In the genomic region with DNA sequence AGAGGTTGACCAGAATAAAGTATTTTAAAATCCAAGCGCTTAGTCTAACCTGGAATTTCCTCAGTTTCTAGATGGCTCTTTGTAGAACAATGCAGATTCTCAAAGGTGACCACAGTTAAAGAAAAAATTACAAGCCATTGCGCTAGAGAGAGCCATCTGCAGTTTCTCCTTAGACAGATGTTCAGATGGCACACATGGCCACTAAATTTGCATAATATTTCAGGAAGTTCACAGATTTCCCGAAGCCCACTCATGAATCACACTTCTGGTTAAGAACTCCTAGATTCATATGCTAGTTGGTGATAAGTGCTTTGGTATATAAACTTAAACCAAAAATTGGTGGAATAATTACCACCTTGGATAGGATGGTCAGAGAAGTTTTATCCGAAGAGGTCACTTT, we compare ENCODE assay signal across 8 cellular contexts. TPM values are rescaled to one million over a fixed set of nuclear protein-coding genes. Genes with fewer than 3 reads are reported as not detected.
DNase-seq lines count a peak whose midpoint lies in the region; ATAC-seq and TF ChIP-seq lines count a peak whose summit lies in the region.

No MANE protein-coding gene starts in this region.

- H3K27me3 Mint-ChIP-seq in activated CD4-positive, alpha-beta T cell treated with anti-CD3 and anti-CD28 coated beads, Interleukin-2, amount 10 ng/mL, durations not matched to agents 24 days and 14 days = peaks cover 5% of the 10 kb centered on the region

- H3K4me2 ChIP-seq in MM.1S (ENCODE audit: low read depth, low read length) = peak overlapping the region; percentile 74

- H4K20me1 ChIP-seq in MM.1S (ENCODE audit: insufficient read depth, low read length) = no peaks in the 10 kb centered on the region

- no peaks in the 10 kb centered on the region for H3K9me3 Mint-ChIP-seq in activated CD4-positive, alpha-beta T cell treated with anti-CD3 and anti-CD28 coated beads, Interleukin-2, amount 10 ng/mL, durations not matched to agents 24 days and 14 days

- H3K4me1 ChIP-seq in MM.1S (ENCODE audit: low read length) (peaks cover 24% of the 10 kb centered on the region), colonic mucosa (peaks cover 12% of the 10 kb centered on the region), muscle layer of duodenum (ENCODE audit: control insufficient read depth in 1 of 2, insufficient read depth in 2 of 2, low read length in 2 of 2) (peaks cover 8 to 24% of the 10 kb centered on the region in 2 donors)

- H3K27ac Mint-ChIP-seq in activated CD4-positive, alpha-beta T cell treated with anti-CD3 and anti-CD28 coated beads, Interleukin-2, amount 10 ng/mL, durations not matched to agents 24 days and 14 days = peak overlapping the region; percentile 96

- peaks cover 4% of the 10 kb centered on the region for H3K36me3 Mint-ChIP-seq in activated CD4-positive, alpha-beta T cell treated with anti-CD3 and anti-CD28 coated beads, Interleukin-2, amount 10 ng/mL, durations not matched to agents 24 days and 14 days (ENCODE audit: low read depth)

- peak overlapping the region; percentile 54; the same call in 1 of the 2 replicates for H3K27ac ChIP-seq in MM.1S (ENCODE audit: low read length)
- peak overlapping the region; percentile 88 for H3K27ac ChIP-seq in colonic mucosa
- H3K27ac ChIP-seq in muscle layer of duodenum (ENCODE audit: low read length) = peak overlapping the region; percentile 86

- peaks cover 18% of the 10 kb centered on the region; the same call in 1 of the 2 replicates for H3F3A ChIP-seq in MM.1S (ENCODE audit: insufficient read depth, low read length)

- H3K9me3 ChIP-seq in MM.1S (replicated peaks; ENCODE audit: insufficient read depth, low read length) = no peaks in the 10 kb centered on the region
- no peaks in the 10 kb centered on the region for H3K9me3 ChIP-seq in colonic mucosa
- H3K9me3 ChIP-seq in muscle layer of duodenum (ENCODE audit: control insufficient read depth in 1 of 2, low read length in 2 of 2) = no peaks in the 10 kb centered on the region

- H3K36me3 ChIP-seq in MM.1S (replicated peaks; ENCODE audit: insufficient read depth, low read length) (no peaks in the 10 kb centered on the region), colonic mucosa (no peaks in the 10 kb centered on the region), muscle layer of duodenum (ENCODE audit: control insufficient read depth in 1 of 2, insufficient read depth in 2 of 2, low read length in 2 of 2) (no peaks in the 10 kb centered on the region)

- H2AFZ ChIP-seq in MM.1S (ENCODE audit: low read length) = peak overlapping the region; percentile 78

- DNase-seq in activated CD4-positive, alpha-beta T cell treated with anti-CD3 and anti-CD28 coated beads, Interleukin-2, amount 10 ng/mL, durations not matched to agents 24 days and 14 days = no peak
- no peak for DNase-seq in activated CD4-positive, alpha-beta T cell treated with anti-CD3 and anti-CD28 coated beads, Interleukin-2, amount 50 U/mL, for 1 hour
- DNase-seq in MM.1S (peak; percentile 66), colonic mucosa (peak; percentile 19), KG1 (lab: John Stamatoyannopoulos, UW) (no peak), NCI-H2029 treated with DMSO at 0.1 percent for 48 hours (lab: John Stamatoyannopoulos, UW) (no peak)

- H3K27me3 ChIP-seq in MM.1S (replicated peaks; ENCODE audit: insufficient read depth, low read length) = no peaks in the 10 kb centered on the region
- no peaks in the 10 kb centered on the region for H3K27me3 ChIP-seq in colonic mucosa
- no peaks in the 10 kb centered on the region for H3K27me3 ChIP-seq in muscle layer of duodenum (ENCODE audit: low read depth, low read length)

- H3K4me1 Mint-ChIP-seq in activated CD4-positive, alpha-beta T cell treated with anti-CD3 and anti-CD28 coated beads, Interleukin-2, amount 10 ng/mL, durations not matched to agents 24 days and 14 days = peaks cover 35% of the 10 kb centered on the region

- peak overlapping the region; percentile 98 for H3K4me3 Mint-ChIP-seq in activated CD4-positive, alpha-beta T cell treated with anti-CD3 and anti-CD28 coated beads, Interleukin-2, amount 10 ng/mL, durations not matched to agents 24 days and 14 days

- peak overlapping the region; percentile 81 for H3K9ac ChIP-seq in MM.1S (ENCODE audit: low read length)
- peak overlapping the region; percentile 87 to 97 for H3K9ac ChIP-seq in colonic mucosa (ENCODE audit: low read depth in 2 of 2, low read length in 2 of 2)

- intact Hi-C loops in activated CD4-positive, alpha-beta T cell treated with anti-CD3 and anti-CD28 coated beads, Interleukin-2, amount 10 ng/mL, durations not matched to agents 24 days and 14 days (cut with micrococcal nuclease) = loop anchor here (1.0 to 2.0 kb wide), 3 partner anchors 44 to 895 kb away; a partner anchor contains a TSS
- intact Hi-C loops in colonic mucosa (cut with DNase I) = no loop called here

- H3K4me3 ChIP-seq in MM.1S (ENCODE audit: low read length) (peak overlapping the region; percentile 80), colonic mucosa (peak overlapping the region; percentile 75), muscle layer of duodenum (ENCODE audit: low read depth in 1 of 2, low read length in 2 of 2) (peak overlapping the region; percentile 83 to 91)

- no peaks in the 10 kb centered on the region for H3K9me2 ChIP-seq in MM.1S (replicated peaks; ENCODE audit: insufficient read depth, low read length)

- ATAC-seq in GM18868 (IDR thresholded peaks at IDR 0.05; ENCODE audit: unreplicated experiment) = no peak

- TF ChIP-seq CTCF in MM.1S (IDR thresholded peaks at IDR 0.05; ENCODE audit: low read length) (no peak), colonic mucosa (IDR thresholded peaks at IDR 0.05) (no peak)

- peaks cover 40% of the 10 kb centered on the region for H3K79me2 ChIP-seq in MM.1S (ENCODE audit: low read length)

RNA-seq across cellular contexts. Expression of a gene that starts 0.8 kb away (rescaled TPM):
- total RNA-seq in activated CD4-positive, alpha-beta T cell treated with anti-CD3 and anti-CD28 coated beads, Interleukin-2, amount 10 ng/mL, durations not matched to agents 24 days and 14 days = 0.42 and 1.1 TPM in 2 replicates
- total RNA-seq in colonic mucosa = 1 to 10 TPM; 2.0 to 3.3 TPM

RNA-seq across cellular contexts. Expression of a gene that starts 0.8 kb away (rescaled TPM):
- 130 and 139 TPM in 2 replicates for total RNA-seq in activated CD4-positive, alpha-beta T cell treated with anti-CD3 and anti-CD28 coated beads, Interleukin-2, amount 10 ng/mL, durations not matched to agents 24 days and 14 days
- 100 to 1,000 TPM; 184 to 225 TPM for total RNA-seq in colonic mucosa

Comparison
In these comparisons a context has a peak if more than half of its experiments do, and no peak if none do; other contexts are left out.
1. DNase-seq: peak in MM.1S (single experiment) and colonic mucosa (single experiment); none in activated CD4-positive, alpha-beta T cell treated with anti-CD3 and anti-CD28 coated beads, Interleukin-2, amount 10 ng/mL, durations not matched to agents 24 days and 14 days (single experiment), activated CD4-positive, alpha-beta T cell treated with anti-CD3 and anti-CD28 coated beads, Interleukin-2, amount 50 U/mL, for 1 hour (single experiment), KG1 (single experiment) and NCI-H2029 treated with DMSO at 0.1 percent for 48 hours (single experiment).
2. Peak in every context shown above with its lines, with median percentiles within 50 percentile points of each other: H3K27ac ChIP-seq and H3K4me3 ChIP-seq.